ENCODE assay signal across 8 cellular contexts in genomic region chr11:65780770-65781151, GRCh38. TPM values are rescaled to one million over a fixed set of nuclear protein-coding genes. Genes with fewer than 3 reads are reported as not detected.
DNase-seq lines count a peak whose midpoint lies in the region; ATAC-seq and TF ChIP-seq lines count a peak whose summit lies in the region.

A gene with protein sequence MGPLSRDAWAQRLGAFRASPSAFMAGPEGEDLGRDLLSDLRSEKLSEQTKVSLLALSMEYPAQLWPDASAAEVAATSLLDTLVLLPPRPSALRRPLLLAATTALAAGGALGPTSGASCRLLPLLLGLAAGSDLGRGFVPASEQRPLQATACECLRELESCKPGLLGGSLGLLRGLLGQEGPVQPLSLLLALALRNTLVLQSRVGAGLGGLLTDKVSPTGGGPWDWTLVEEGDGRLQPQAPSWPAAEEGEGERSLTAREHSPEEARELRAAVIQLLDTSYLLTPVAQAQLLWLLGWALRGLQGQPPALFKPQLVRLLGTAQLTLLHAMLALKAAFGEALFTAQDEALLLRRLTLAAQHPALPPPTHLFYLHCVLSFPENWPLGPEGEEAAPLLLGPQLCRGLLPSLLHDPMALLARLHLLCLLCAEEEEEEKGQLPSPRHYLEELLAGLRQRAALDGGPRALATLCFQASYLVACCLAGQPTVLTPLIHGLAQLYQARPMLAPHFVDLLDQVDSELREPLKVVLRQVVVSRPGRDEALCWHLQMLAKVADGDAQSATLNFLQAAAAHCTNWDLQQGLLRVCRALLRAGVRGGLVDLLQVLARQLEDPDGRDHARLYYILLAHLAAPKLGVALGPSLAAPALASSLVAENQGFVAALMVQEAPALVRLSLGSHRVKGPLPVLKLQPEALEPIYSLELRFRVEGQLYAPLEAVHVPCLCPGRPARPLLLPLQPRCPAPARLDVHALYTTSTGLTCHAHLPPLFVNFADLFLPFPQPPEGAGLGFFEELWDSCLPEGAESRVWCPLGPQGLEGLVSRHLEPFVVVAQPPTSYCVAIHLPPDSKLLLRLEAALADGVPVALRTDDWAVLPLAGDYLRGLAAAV (minus strand): TSS chr11:65780976. CDS start chr11:65780591, 385 bp downstream.

- intact Hi-C loops in breast epithelium (cut with DNase I; ENCODE audit: low total_unique reads), result no loop called here
- intact Hi-C loops in spleen (cut with DNase I; ENCODE audit: low total_unique reads), result no loop called here

- ATAC-seq in DND-41 (ENCODE audit: insufficient read depth, low read depth) (peak; percentile 47), GM21360 (IDR thresholded peaks at IDR 0.05; ENCODE audit: unreplicated experiment) (peak; percentile 48), GM18870 (IDR thresholded peaks at IDR 0.05; ENCODE audit: unreplicated experiment) (no peak)

- no peaks in the 10 kb centered on the region for H3K27me3 Mint-ChIP-seq in IgD-negative memory B cell

- H2AFZ ChIP-seq in DND-41 (ENCODE audit: low read depth, low read length), result peak within 1 kb of the TSS; percentile 94

- TF ChIP-seq CTCF in DND-41 (IDR thresholded peaks at IDR 0.05; ENCODE audit: borderline replicate concordance, extremely low read depth, low read length, poor library complexity, severe bottlenecking), result no peak
- TF ChIP-seq CTCF in breast epithelium (IDR thresholded peaks at IDR 0.05), result no peak
- no peak for TF ChIP-seq CTCF in spleen (IDR thresholded peaks at IDR 0.05 in 8 of 11, conservative IDR thresholded peaks at IDR 0.05 in 3 of 11)

- peak within 1 kb of the TSS; percentile 97 for H3K4me2 ChIP-seq in DND-41 (ENCODE audit: insufficient read depth, low read length)

- peak within 1 kb of the TSS; percentile 84 to 97 for H3K4me3 ChIP-seq in DND-41 (ENCODE audit: low read depth in 1 of 2, low read length in 2 of 2)
- H3K4me3 ChIP-seq in breast epithelium, result peak within 1 kb of the TSS; percentile 87 to 95 (median 88)
- peak within 1 kb of the TSS; percentile 60 to 99 (median 86) for H3K4me3 ChIP-seq in spleen

- no peaks in the 10 kb centered on the region for H3K9me3 Mint-ChIP-seq in IgD-negative memory B cell

- TF ChIP-seq POLR2A in breast epithelium (IDR thresholded peaks at IDR 0.05), result no peak
- TF ChIP-seq POLR2A in spleen (IDR thresholded peaks at IDR 0.05), result peak in 1 of 3 donors; percentile 24

- DNase-seq in DND-41 (peak; percentile 70), UCSD-AML1 (lab: John Stamatoyannopoulos, UW; ENCODE audit: unreplicated experiment) (peak; percentile 72), breast epithelium (ENCODE audit: low spot score in 2 of 2) (peak; percentile 58 to 59), iPS-NIHi7 (ENCODE audit: extremely low spot score) (peak; percentile 78), spleen (peak; percentile 94)

- H3K36me3 ChIP-seq in DND-41 (ENCODE audit: insufficient read depth, low read length) (peaks cover 32% of the 10 kb centered on the region), breast epithelium (no peaks in the 10 kb centered on the region), spleen (peaks cover 0 to 35% (median 22%) of the 10 kb centered on the region in 6 donors)

- peak within 1 kb of the TSS in 2 of 3 donors; percentile 82 to 92 for H3K27ac Mint-ChIP-seq in IgD-negative memory B cell

- H3K4me1 ChIP-seq in DND-41 (ENCODE audit: insufficient read depth, low read length) (peaks cover 26% of the 10 kb centered on the region), breast epithelium (peaks cover 0 to 4% of the 10 kb centered on the region in 2 donors), spleen (peaks cover 9 to 60% (median 41%) of the 10 kb centered on the region in 6 donors)

- H3K27me3 ChIP-seq in DND-41 (ENCODE audit: insufficient read depth, low read length, poor library complexity), result no peaks in the 10 kb centered on the region
- H3K27me3 ChIP-seq in breast epithelium, result peaks cover under 1% of the 10 kb centered on the region in 2 donors
- H3K27me3 ChIP-seq in spleen (replicated peaks in 1 of 7), result peaks cover 0 to 11% (median 3%) of the 10 kb centered on the region in 7 donors

- H3K27ac ChIP-seq in DND-41 (ENCODE audit: low read length) (peak within 1 kb of the TSS; percentile 82), breast epithelium (peak within 1 kb of the TSS; percentile 79 to 87), spleen (peak within 1 kb of the TSS; percentile 38 to 97 (median 90))

- peak within 1 kb of the TSS; percentile 93 for H3K9ac ChIP-seq in DND-41 (ENCODE audit: low read depth, low read length)

- H3K79me2 ChIP-seq in DND-41 (ENCODE audit: insufficient read depth, low read length), result peaks cover 19% of the 10 kb centered on the region

- H3K36me3 Mint-ChIP-seq in IgD-negative memory B cell, result no peaks in the 10 kb centered on the region

- H3K9me3 ChIP-seq in DND-41 (ENCODE audit: insufficient read depth, low read length, severe bottlenecking) (no peaks in the 10 kb centered on the region), breast epithelium (no peaks in the 10 kb centered on the region), spleen (no peaks in the 10 kb centered on the region)

- peaks cover 2 to 16% (median 10%) of the 10 kb centered on the region in 3 donors for H3K4me1 Mint-ChIP-seq in IgD-negative memory B cell

- peaks cover 32% of the 10 kb centered on the region for H4K20me1 ChIP-seq in DND-41 (ENCODE audit: insufficient read depth, low read length)

- WGBS in spleen, 5 donors, result 1 to 2% (median 1%) methylated on average over 18 to 59 of the region's 59 CpGs; no CpG with 5 or more reads in 1 of the 5 donors

- peak within 1 kb of the TSS; percentile 83 to 92 (median 86) for H3K4me3 Mint-ChIP-seq in IgD-negative memory B cell

RNA-seq across cellular contexts. Expression of the gene that starts here (rescaled TPM):
- polyA plus RNA-seq in IgD-negative memory B cell (17.2 TPM), spleen (10 to 100 TPM in 1 of 3 donors, 1 to 10 TPM in 2; 2.8 to 12.6 (median 3.3) TPM)
- total RNA-seq in breast epithelium (10 to 100 TPM; 15.5 to 19.3 (median 17.6) TPM), spleen (10 to 100 TPM; 28.9 to 58.9 (median 33.1) TPM)
